9 cellular contexts compared by ENCODE assay signal in genomic region chr17:77420476-77420803, GRCh38.
DNase-seq lines count a peak whose midpoint lies in the region; ATAC-seq, FAIRE-seq and TF ChIP-seq lines count a peak whose summit lies in the region.
"Had no signal": no experiment of that assay in that cellular context is flagged by ENCODE, and none has a peak within 500 bp of the region (broad histone marks: within the 10 kb centered on the region; RNA-seq: fewer than 3 reads in every experiment).

No MANE protein-coding gene starts in this region.

- no peaks in the 10 kb centered on the region for H3K27me3 Mint-ChIP-seq in activated CD4-positive, alpha-beta T cell treated with anti-CD3 and anti-CD28 coated beads, Interleukin-2, amount 10 ng/mL, durations not matched to agents 7 days and 5 days
- no peaks in the 10 kb centered on the region for H3K27me3 Mint-ChIP-seq in activated CD8-positive, alpha-beta T cell treated with anti-CD3 and anti-CD28 coated beads, Interleukin-2, amount 10 ng/mL, durations not matched to agents 7 days and 5 days (ENCODE audit: low read depth)
- no peaks in the 10 kb centered on the region for H3K27me3 Mint-ChIP-seq in stimulated activated naive CD8-positive, alpha-beta T cell treated with anti-CD3 and anti-CD28 coated beads, Interleukin-15, amount 100 ng/mL, for 72 hours

- ATAC-seq in activated CD8-positive, alpha-beta T cell treated with anti-CD3 and anti-CD28 coated beads, Interleukin-2, amount 10 ng/mL, durations not matched to agents 7 days and 5 days, result peak; percentile 6
- ATAC-seq in stimulated activated naive CD8-positive, alpha-beta T cell treated with anti-CD3 and anti-CD28 coated beads, Interleukin-15, amount 100 ng/mL, for 72 hours, result no peak

- H3K4me3 ChIP-seq in keratinocyte (ENCODE audit: control insufficient read depth in 2 of 3, extremely low read depth in 1 of 3, insufficient read depth in 2 of 3, low read depth in 1 of 3, low read length in 3 of 3), result no peak overlapping the region

- CTCF ChIA-PET in activated CD4-positive, alpha-beta T cell treated with anti-CD3 and anti-CD28 coated beads, Interleukin-2, amount 10 ng/mL, durations not matched to agents 7 days and 5 days (lab: Charles Lee), result interaction anchor here (0.8 to 6.5 kb wide), 7 partner anchors 10 to 89 kb away, joined by 3 to 56 read pairs (median 5); no protein-coding TSS in a partner anchor
- CTCF ChIA-PET in activated CD8-positive, alpha-beta T cell treated with anti-CD3 and anti-CD28 coated beads, Interleukin-2, amount 10 ng/mL, durations not matched to agents 7 days and 5 days (lab: Charles Lee), result interaction anchor here (0.9 to 12.5 kb wide), 10 partner anchors 8 to 103 kb away, joined by 3 to 149 read pairs (median 6); no protein-coding TSS in a partner anchor

- POLR2A ChIA-PET in activated CD4-positive, alpha-beta T cell treated with anti-CD3 and anti-CD28 coated beads, Interleukin-2, amount 10 ng/mL, durations not matched to agents 7 days and 5 days (lab: Charles Lee), result interaction anchor here (0.9 kb wide), 1 partner anchor 21 kb away, joined by 3 read pairs; no protein-coding TSS in a partner anchor
- POLR2A ChIA-PET in activated CD8-positive, alpha-beta T cell treated with anti-CD3 and anti-CD28 coated beads, Interleukin-2, amount 10 ng/mL, durations not matched to agents 7 days and 5 days (lab: Charles Lee), result interaction anchor here (0.9 to 2.3 kb wide), 5 partner anchors 17 to 44 kb away, joined by 3 to 9 read pairs (median 4); no protein-coding TSS in a partner anchor

- H3K9me1 ChIP-seq in keratinocyte (ENCODE audit: control insufficient read depth, extremely low read depth, insufficient read depth, low read length), result peaks cover 9% of the 10 kb centered on the region

- H2AFZ ChIP-seq in keratinocyte (ENCODE audit: control insufficient read depth, low read length), result no peak overlapping the region

- TF ChIP-seq CTCF in keratinocyte (optimal IDR thresholded peaks at IDR 0.05 in 1 of 3, IDR thresholded peaks at IDR 0.05 in 1 of 3, conservative IDR thresholded peaks at IDR 0.05 in 1 of 3; ENCODE audit: extremely low read depth in 1 of 3, insufficient read depth in 2 of 3, low read length in 3 of 3), result no peak

- peak overlapping the region; percentile 85 for H3K27ac Mint-ChIP-seq in activated CD4-positive, alpha-beta T cell treated with anti-CD3 and anti-CD28 coated beads, Interleukin-2, amount 10 ng/mL, durations not matched to agents 7 days and 5 days
- H3K27ac Mint-ChIP-seq in activated CD8-positive, alpha-beta T cell treated with anti-CD3 and anti-CD28 coated beads, Interleukin-2, amount 10 ng/mL, durations not matched to agents 7 days and 5 days, result peak overlapping the region; percentile 80
- H3K27ac Mint-ChIP-seq in stimulated activated naive CD8-positive, alpha-beta T cell treated with anti-CD3 and anti-CD28 coated beads, Interleukin-15, amount 100 ng/mL, for 72 hours, result peak overlapping the region; percentile 7 to 82

- TF ChIP-seq POLR2A in erythroblast (IDR thresholded peaks at IDR 0.05; ENCODE audit: low read length), result no peak

- H3K9me3 ChIP-seq in keratinocyte (ENCODE audit: control insufficient read depth, low read depth, low read length), result no peaks in the 10 kb centered on the region

- peaks cover 31% of the 10 kb centered on the region for H3K36me3 Mint-ChIP-seq in activated CD4-positive, alpha-beta T cell treated with anti-CD3 and anti-CD28 coated beads, Interleukin-2, amount 10 ng/mL, durations not matched to agents 7 days and 5 days (ENCODE audit: low read depth)
- peaks cover 40% of the 10 kb centered on the region for H3K36me3 Mint-ChIP-seq in activated CD8-positive, alpha-beta T cell treated with anti-CD3 and anti-CD28 coated beads, Interleukin-2, amount 10 ng/mL, durations not matched to agents 7 days and 5 days (ENCODE audit: low read depth)

- H4K20me1 ChIP-seq in keratinocyte (ENCODE audit: control insufficient read depth, extremely low read depth, insufficient read depth, low read length), result peaks cover 25% of the 10 kb centered on the region

- peaks cover 75% of the 10 kb centered on the region for H3K4me1 Mint-ChIP-seq in activated CD4-positive, alpha-beta T cell treated with anti-CD3 and anti-CD28 coated beads, Interleukin-2, amount 10 ng/mL, durations not matched to agents 7 days and 5 days
- H3K4me1 Mint-ChIP-seq in activated CD8-positive, alpha-beta T cell treated with anti-CD3 and anti-CD28 coated beads, Interleukin-2, amount 10 ng/mL, durations not matched to agents 7 days and 5 days (ENCODE audit: low read depth), result peaks cover 85% of the 10 kb centered on the region
- H3K4me1 Mint-ChIP-seq in stimulated activated naive CD8-positive, alpha-beta T cell treated with anti-CD3 and anti-CD28 coated beads, Interleukin-15, amount 100 ng/mL, for 72 hours, result peaks cover 90% of the 10 kb centered on the region

- H3K27ac ChIP-seq in keratinocyte (ENCODE audit: control insufficient read depth, insufficient read depth, low read length), result peak overlapping the region; percentile 90

- H3K9ac ChIP-seq in keratinocyte (ENCODE audit: control insufficient read depth, extremely low read depth, insufficient read depth, low read length), result peak overlapping the region; percentile 11

- no peak for FAIRE-seq in keratinocyte (lab: Jason Lieb, UNC)

- dilution Hi-C loops in keratinocyte (cut with MboI; ENCODE audit: extremely low pct_ligation_motif_present, low sequenced_read_pairs), result no loop called here

- peaks cover 23 to 25% of the 10 kb centered on the region in 2 experiments for H3K36me3 ChIP-seq in keratinocyte (ENCODE audit: control insufficient read depth in 2 of 2, extremely low read depth in 1 of 2, insufficient read depth in 2 of 2, low read length in 2 of 2)

- peak overlapping the region; percentile 35 for H3K4me2 ChIP-seq in keratinocyte (ENCODE audit: control insufficient read depth, extremely low read depth, insufficient read depth, low read depth, low read length)

- no peaks in the 10 kb centered on the region for H3K9me3 Mint-ChIP-seq in activated CD4-positive, alpha-beta T cell treated with anti-CD3 and anti-CD28 coated beads, Interleukin-2, amount 10 ng/mL, durations not matched to agents 7 days and 5 days
- H3K9me3 Mint-ChIP-seq in activated CD8-positive, alpha-beta T cell treated with anti-CD3 and anti-CD28 coated beads, Interleukin-2, amount 10 ng/mL, durations not matched to agents 7 days and 5 days (ENCODE audit: insufficient read depth), result no peaks in the 10 kb centered on the region
- no peaks in the 10 kb centered on the region for H3K9me3 Mint-ChIP-seq in stimulated activated naive CD8-positive, alpha-beta T cell treated with anti-CD3 and anti-CD28 coated beads, Interleukin-15, amount 100 ng/mL, for 72 hours

- peak overlapping the region; percentile 39 for H3K4me3 Mint-ChIP-seq in activated CD4-positive, alpha-beta T cell treated with anti-CD3 and anti-CD28 coated beads, Interleukin-2, amount 10 ng/mL, durations not matched to agents 7 days and 5 days
- H3K4me3 Mint-ChIP-seq in activated CD8-positive, alpha-beta T cell treated with anti-CD3 and anti-CD28 coated beads, Interleukin-2, amount 10 ng/mL, durations not matched to agents 7 days and 5 days, result peak overlapping the region; percentile 57
- peak overlapping the region; percentile 70 to 73 for H3K4me3 Mint-ChIP-seq in stimulated activated naive CD8-positive, alpha-beta T cell treated with anti-CD3 and anti-CD28 coated beads, Interleukin-15, amount 100 ng/mL, for 72 hours

- H3K79me2 ChIP-seq in keratinocyte (ENCODE audit: control insufficient read depth, insufficient read depth, low read length), result peaks cover 60% of the 10 kb centered on the region

- H3K27me3 ChIP-seq in keratinocyte (ENCODE audit: control insufficient read depth, extremely low read depth, insufficient read depth, low read length), result no peaks in the 10 kb centered on the region

- peaks cover 72% of the 10 kb centered on the region for H3K4me1 ChIP-seq in keratinocyte (ENCODE audit: control insufficient read depth, extremely low read depth, insufficient read depth, low read length)

- DNase-seq in activated CD4-positive, alpha-beta T cell treated with anti-CD3 and anti-CD28 coated beads, Interleukin-2, amount 10 ng/mL, durations not matched to agents 7 days and 5 days, result no peak
- DNase-seq in activated CD4-positive, alpha-beta T cell treated with anti-CD3 and anti-CD28 coated beads, Interleukin-2, amount 50 U/mL, for 4 hours, result no peak
- no peak for DNase-seq in activated CD8-positive, alpha-beta T cell treated with anti-CD3 and anti-CD28 coated beads, Interleukin-2, amount 10 ng/mL, durations not matched to agents 7 days and 5 days
- DNase-seq in keratinocyte (ENCODE audit: low read depth, low spot score) (no peak), T-helper 9 cell (no peak), erythroblast (lab: John Stamatoyannopoulos, UW) (no peak)
- DNase-seq in stimulated activated naive CD8-positive, alpha-beta T cell treated with anti-CD3 and anti-CD28 coated beads, Interleukin-15, amount 100 ng/mL, for 72 hours, result no peak
- no peak for DNase-seq in stimulated activated naive CD4-positive, alpha-beta T cell treated with Interleukin-2 at 50 U/mL for 16 hours (lab: John Stamatoyannopoulos, UW)
- DNase-seq: occipital lobe had no signal
